ENCODE assay signal across 11 cellular contexts in the genomic region with DNA sequence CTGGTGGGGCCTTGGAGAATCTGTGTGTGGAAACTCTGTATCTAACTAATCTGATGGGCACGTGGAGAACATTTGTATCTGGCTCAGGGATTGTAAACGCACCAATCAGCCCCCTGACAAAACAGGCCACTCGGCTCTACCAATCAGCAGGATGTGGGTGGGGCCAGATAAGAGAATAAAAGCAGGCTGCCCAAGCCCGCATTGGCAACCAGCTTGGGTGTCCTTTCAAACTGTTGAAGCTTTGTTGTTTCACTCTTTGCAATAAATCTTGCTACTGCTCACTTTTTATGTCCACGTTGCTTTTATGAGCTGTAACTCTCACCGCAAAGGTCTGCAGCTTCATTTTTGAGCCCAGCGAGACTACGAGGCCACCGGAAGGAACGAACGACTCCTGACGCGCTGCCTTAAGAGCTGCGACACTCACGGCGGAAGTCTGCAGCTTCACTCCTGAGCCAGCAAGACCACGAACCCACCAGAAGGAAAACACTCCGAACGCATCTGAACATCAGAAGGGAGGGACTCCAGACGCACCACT. TPM values are rescaled to one million over a fixed set of nuclear protein-coding genes. Genes with fewer than 3 reads are reported as not detected.
DNase-seq lines count a peak whose midpoint lies in the region; ATAC-seq and TF ChIP-seq lines count a peak whose summit lies in the region.
"Not testable (repeated sequence)": the region's sequence is repeated elsewhere in the genome, so short reads cannot be mapped to it uniquely, and the experiment has no call there.
"Had no signal": no experiment of that assay in that cellular context is flagged by ENCODE, and none has a peak within 500 bp of the region (broad histone marks: within the 10 kb centered on the region; RNA-seq: fewer than 3 reads in every experiment).

No MANE protein-coding gene starts in this region.

- H3K27me3 ChIP-seq in GM23338 (ENCODE audit: insufficient read depth); naive thymus-derived CD4-positive, alpha-beta T cell (ENCODE audit: control insufficient read depth in 2 of 2, insufficient read depth in 2 of 2, low read length in 2 of 2): not testable (repeated sequence)

- POLR2A ChIA-PET in activated CD8-positive, alpha-beta T cell treated with anti-CD3 and anti-CD28 coated beads, Interleukin-2, amount 10 ng/mL, durations not matched to agents 7 days and 5 days (lab: Charles Lee): interaction anchor here (1.3 kb wide), 1 partner anchor 72 kb away, joined by 4 read pairs; no protein-coding TSS in a partner anchor
- POLR2A ChIA-PET in naive thymus-derived CD4-positive, alpha-beta T cell (lab: Charles Lee): interaction anchor here (0.7 to 1.5 kb wide), 3 partner anchors 71 to 1005 kb away, joined by 3 to 4 read pairs (median 4); no protein-coding TSS in a partner anchor

- not testable (repeated sequence) for H3K27ac ChIP-seq in GM23338 (ENCODE audit: low read depth)
- peak overlapping the region; percentile 29 for H3K27ac ChIP-seq in naive thymus-derived CD4-positive, alpha-beta T cell (ENCODE audit: low read depth, low read length)

- H3K9me3 ChIP-seq in naive thymus-derived CD4-positive, alpha-beta T cell (ENCODE audit: control insufficient read depth in 2 of 3, low read length in 3 of 3): not testable (repeated sequence)

- H3K4me1 ChIP-seq in GM23338 (ENCODE audit: insufficient read depth): peaks cover 21% of the 10 kb centered on the region
- not testable (repeated sequence) for H3K4me1 ChIP-seq in naive thymus-derived CD4-positive, alpha-beta T cell (ENCODE audit: control insufficient read depth in 2 of 2, insufficient read depth in 2 of 2, low read length in 2 of 2)

- not testable (repeated sequence) for H4K20me1 ChIP-seq in GM23338 (replicated peaks; ENCODE audit: insufficient read depth)

- not testable (repeated sequence) for H3K4me2 ChIP-seq in GM23338

- not testable (repeated sequence) for H3K27me3 Mint-ChIP-seq in GM23338 (ENCODE audit: insufficient read depth, low read depth, poor library complexity); T-helper 1 cell treated with Interleukin-12 subunit alpha and Interleukin-12 subunit beta and Interleukin-4 antibody, amounts not matched to agents 30 μg/mL and 1 μg/mL, for 36 hours (ENCODE audit: low read depth); activated CD8-positive, alpha-beta T cell treated with anti-CD3 and anti-CD28 coated beads, Interleukin-2, amount 10 ng/mL, durations not matched to agents 7 days and 5 days (ENCODE audit: low read depth); activated T-helper 1 cell treated with anti-CD3 and anti-CD28 coated beads, Interleukin-12 subunit alpha, Interleukin-12 subunit beta, Interleukin-2, Interleukin-4 antibody, amounts not matched to agents 30 ng/mL and 10 ng/mL and 1 ng/mL, durations not matched to agents 14 hours and 24 hours and 36 hours (ENCODE audit: insufficient read depth); naive thymus-derived CD4-positive, alpha-beta T cell

- H3K9me2 ChIP-seq in GM23338 (ENCODE audit: insufficient read depth): not testable (repeated sequence)

- H2AFZ ChIP-seq in GM23338: not testable (repeated sequence)

- not testable (repeated sequence) for H3K36me3 ChIP-seq in GM23338 (ENCODE audit: insufficient read depth); naive thymus-derived CD4-positive, alpha-beta T cell (ENCODE audit: control insufficient read depth in 2 of 3, insufficient read depth in 3 of 3, low read length in 3 of 3)

- H3K4me3 Mint-ChIP-seq in GM23338; T-helper 1 cell treated with Interleukin-12 subunit alpha and Interleukin-12 subunit beta and Interleukin-4 antibody, amounts not matched to agents 30 μg/mL and 1 μg/mL, for 36 hours: not testable (repeated sequence)
- H3K4me3 Mint-ChIP-seq in activated CD8-positive, alpha-beta T cell treated with anti-CD3 and anti-CD28 coated beads, Interleukin-2, amount 10 ng/mL, durations not matched to agents 7 days and 5 days: peak overlapping the region; percentile 28
- peak overlapping the region; percentile 50 for H3K4me3 Mint-ChIP-seq in activated T-helper 1 cell treated with anti-CD3 and anti-CD28 coated beads, Interleukin-12 subunit alpha, Interleukin-12 subunit beta, Interleukin-2, Interleukin-4 antibody, amounts not matched to agents 30 ng/mL and 10 ng/mL and 1 ng/mL, durations not matched to agents 14 hours and 24 hours and 36 hours
- peak overlapping the region; percentile 57 to 84 (median 70) for H3K4me3 Mint-ChIP-seq in naive thymus-derived CD4-positive, alpha-beta T cell

- peaks cover 28% of the 10 kb centered on the region for H3K4me1 Mint-ChIP-seq in GM23338
- H3K4me1 Mint-ChIP-seq in T-helper 1 cell treated with Interleukin-12 subunit alpha and Interleukin-12 subunit beta and Interleukin-4 antibody, amounts not matched to agents 30 μg/mL and 1 μg/mL, for 36 hours (ENCODE audit: low read depth): peaks cover 12% of the 10 kb centered on the region
- H3K4me1 Mint-ChIP-seq in activated CD8-positive, alpha-beta T cell treated with anti-CD3 and anti-CD28 coated beads, Interleukin-2, amount 10 ng/mL, durations not matched to agents 7 days and 5 days (ENCODE audit: low read depth): peaks cover 31% of the 10 kb centered on the region
- peaks cover 21% of the 10 kb centered on the region for H3K4me1 Mint-ChIP-seq in activated T-helper 1 cell treated with anti-CD3 and anti-CD28 coated beads, Interleukin-12 subunit alpha, Interleukin-12 subunit beta, Interleukin-2, Interleukin-4 antibody, amounts not matched to agents 30 ng/mL and 10 ng/mL and 1 ng/mL, durations not matched to agents 14 hours and 24 hours and 36 hours (ENCODE audit: low read depth)
- H3K4me1 Mint-ChIP-seq in naive thymus-derived CD4-positive, alpha-beta T cell: peaks cover 0 to 18% (median 8%) of the 10 kb centered on the region in 7 donors

- intact Hi-C loops in activated T-helper 1 cell treated with anti-CD3 and anti-CD28 coated beads, Interleukin-12 subunit alpha, Interleukin-12 subunit beta, Interleukin-2, Interleukin-4 antibody, amounts not matched to agents 30 ng/mL and 10 ng/mL and 1 ng/mL, durations not matched to agents 14 hours and 24 hours and 36 hours (cut with micrococcal nuclease): loop anchor here (10.0 kb wide), 1 partner anchor 372 kb away; no protein-coding TSS in a partner anchor
- intact Hi-C loops in naive thymus-derived CD4-positive, alpha-beta T cell (cut with micrococcal nuclease): loop anchor here in 1 of 2 donors (5.0 kb wide), 1 partner anchor 44 kb away; no protein-coding TSS in a partner anchor

- ATAC-seq in GM23338; activated CD8-positive, alpha-beta T cell treated with anti-CD3 and anti-CD28 coated beads, Interleukin-2, amount 10 ng/mL, durations not matched to agents 7 days and 5 days: not testable (repeated sequence)
- ATAC-seq in naive thymus-derived CD4-positive, alpha-beta T cell: peak; percentile 30

- H3K79me2 ChIP-seq in GM23338 (replicated peaks; ENCODE audit: insufficient read depth): not testable (repeated sequence)

- CTCF ChIA-PET in activated CD8-positive, alpha-beta T cell treated with anti-CD3 and anti-CD28 coated beads, Interleukin-2, amount 10 ng/mL, durations not matched to agents 7 days and 5 days (lab: Charles Lee): interaction anchor here (0.9 to 6.4 kb wide), 4 partner anchors 43 to 132 kb away, joined by 3 to 40 read pairs (median 6); no protein-coding TSS in a partner anchor
- CTCF ChIA-PET in naive thymus-derived CD4-positive, alpha-beta T cell (lab: Charles Lee): interaction anchor here (0.6 to 2.6 kb wide), 8 partner anchors 30 to 225 kb away, joined by 3 to 9 read pairs (median 4); no protein-coding TSS in a partner anchor

- H3K27ac Mint-ChIP-seq in GM23338: not testable (repeated sequence)
- H3K27ac Mint-ChIP-seq in T-helper 1 cell treated with Interleukin-12 subunit alpha and Interleukin-12 subunit beta and Interleukin-4 antibody, amounts not matched to agents 30 μg/mL and 1 μg/mL, for 36 hours: peak overlapping the region; percentile 10
- peak overlapping the region; percentile 79 for H3K27ac Mint-ChIP-seq in activated CD8-positive, alpha-beta T cell treated with anti-CD3 and anti-CD28 coated beads, Interleukin-2, amount 10 ng/mL, durations not matched to agents 7 days and 5 days
- H3K27ac Mint-ChIP-seq in activated T-helper 1 cell treated with anti-CD3 and anti-CD28 coated beads, Interleukin-12 subunit alpha, Interleukin-12 subunit beta, Interleukin-2, Interleukin-4 antibody, amounts not matched to agents 30 ng/mL and 10 ng/mL and 1 ng/mL, durations not matched to agents 14 hours and 24 hours and 36 hours: peak overlapping the region; percentile 31
- peak overlapping the region; percentile 76 to 95 (median 89) for H3K27ac Mint-ChIP-seq in naive thymus-derived CD4-positive, alpha-beta T cell

- not testable (repeated sequence) for H3K9me3 Mint-ChIP-seq in GM23338; T-helper 1 cell treated with Interleukin-12 subunit alpha and Interleukin-12 subunit beta and Interleukin-4 antibody, amounts not matched to agents 30 μg/mL and 1 μg/mL, for 36 hours; activated CD8-positive, alpha-beta T cell treated with anti-CD3 and anti-CD28 coated beads, Interleukin-2, amount 10 ng/mL, durations not matched to agents 7 days and 5 days (ENCODE audit: insufficient read depth); activated T-helper 1 cell treated with anti-CD3 and anti-CD28 coated beads, Interleukin-12 subunit alpha, Interleukin-12 subunit beta, Interleukin-2, Interleukin-4 antibody, amounts not matched to agents 30 ng/mL and 10 ng/mL and 1 ng/mL, durations not matched to agents 14 hours and 24 hours and 36 hours; naive thymus-derived CD4-positive, alpha-beta T cell

- not testable (repeated sequence) for H3K4me3 ChIP-seq in GM23338; naive thymus-derived CD4-positive, alpha-beta T cell (ENCODE audit: low read length)

- H3F3A ChIP-seq in GM23338 (replicated peaks; ENCODE audit: low read depth): not testable (repeated sequence)

- TF ChIP-seq CTCF in GM23338 (conservative IDR thresholded peaks at IDR 0.05; ENCODE audit: low read depth in 2 of 2): not testable (repeated sequence)

- H3K36me3 Mint-ChIP-seq in GM23338 (ENCODE audit: low read depth): peaks cover 14% of the 10 kb centered on the region
- not testable (repeated sequence) for H3K36me3 Mint-ChIP-seq in T-helper 1 cell treated with Interleukin-12 subunit alpha and Interleukin-12 subunit beta and Interleukin-4 antibody, amounts not matched to agents 30 μg/mL and 1 μg/mL, for 36 hours (ENCODE audit: low read depth); activated CD8-positive, alpha-beta T cell treated with anti-CD3 and anti-CD28 coated beads, Interleukin-2, amount 10 ng/mL, durations not matched to agents 7 days and 5 days (ENCODE audit: low read depth); activated T-helper 1 cell treated with anti-CD3 and anti-CD28 coated beads, Interleukin-12 subunit alpha, Interleukin-12 subunit beta, Interleukin-2, Interleukin-4 antibody, amounts not matched to agents 30 ng/mL and 10 ng/mL and 1 ng/mL, durations not matched to agents 14 hours and 24 hours and 36 hours (ENCODE audit: low read depth); naive thymus-derived CD4-positive, alpha-beta T cell

- DNase-seq in GM23338 (ENCODE audit: low spot score); activated T-helper 1 cell treated with anti-CD3 and anti-CD28 coated beads, Interleukin-12 subunit alpha, Interleukin-12 subunit beta, Interleukin-2, Interleukin-4 antibody, amounts not matched to agents 30 ng/mL and 10 ng/mL and 1 ng/mL, durations not matched to agents 14 hours and 24 hours and 36 hours (ENCODE audit: low spot score): not testable (repeated sequence)
- DNase-seq in activated CD8-positive, alpha-beta T cell treated with anti-CD3 and anti-CD28 coated beads, Interleukin-2, amount 10 ng/mL, durations not matched to agents 7 days and 5 days: peak; percentile 43
- DNase-seq in central memory CD4-positive, alpha-beta T cell: peak; percentile 12
- DNase-seq in naive thymus-derived CD4-positive, alpha-beta T cell: peak in 7 of 9 donors; percentile 19 to 51 (median 40)
- DNase-seq in stimulated activated CD8-positive, alpha-beta memory T cell treated with anti-CD3 and anti-CD28 coated beads, Interleukin-12 subunit alpha, Interleukin-12 subunit beta, amount 100 ng/mL, for 1 hour (ENCODE audit: low read depth): peak; percentile 7

RNA-seq across cellular contexts. Expression of gene SLC2A14, which starts 9.8 kb away (rescaled TPM):
- total RNA-seq in GM23338 (2014; rRNA removed; shearing (Covaris generic)): 26.1 and 31.5 TPM in 2 replicates
- polyA plus RNA-seq in GM23338 (2016; fragmentation: Nextera tagmentation; extraction: Ambion mirVana): 6.7 and 6.8 TPM in 2 replicates
- total RNA-seq in activated CD8-positive, alpha-beta T cell treated with anti-CD3 and anti-CD28 coated beads, Interleukin-2, amount 10 ng/mL, durations not matched to agents 7 days and 5 days: under 1 TPM; 0.13 to 0.18 TPM
- total RNA-seq in activated T-helper 1 cell treated with anti-CD3 and anti-CD28 coated beads, Interleukin-12 subunit alpha, Interleukin-12 subunit beta, Interleukin-2, Interleukin-4 antibody, amounts not matched to agents 30 ng/mL and 10 ng/mL and 1 ng/mL, durations not matched to agents 14 hours and 24 hours and 36 hours: 0.10 TPM in 1 of 2 replicates, not detected in the other
- total RNA-seq in naive thymus-derived CD4-positive, alpha-beta T cell: 1 to 10 TPM in 3 of 5 experiments, under 1 TPM in 2; 0.15 to 4.3 (median 1.9) TPM
- under 1 TPM in 1 of 2 donors, not detected in 1; 0.54 TPM for polyA plus RNA-seq in naive thymus-derived CD4-positive, alpha-beta T cell
- total RNA-seq: glomerular endothelial cell, kidney epithelial cell, M059J, omental fat pad had no signal
